ENCODE assay signal across 8 cellular contexts in genomic region chr22:37419916-37420655, GRCh38. TPM values are rescaled to one million over a fixed set of nuclear protein-coding genes. Genes with fewer than 3 reads are reported as not detected.
DNase-seq lines count a peak whose midpoint lies in the region; ATAC-seq lines count a peak whose summit lies in the region.

No MANE protein-coding gene starts in this region.

- H3K27me3 Mint-ChIP-seq in activated CD4-positive, alpha-beta T cell treated with anti-CD3 and anti-CD28 coated beads for 36 hours: peaks cover 45% of the 10 kb centered on the region
- H3K27me3 Mint-ChIP-seq in activated naive CD4-positive, alpha-beta T cell treated with anti-CD3 and anti-CD28 coated beads for 36 hours (ENCODE audit: low read depth): peaks cover 43% of the 10 kb centered on the region
- peaks cover 77% of the 10 kb centered on the region for H3K27me3 Mint-ChIP-seq in stimulated activated naive CD8-positive, alpha-beta T cell treated with anti-CD3 and anti-CD28 coated beads, Interleukin-15, amount 100 ng/mL, for 72 hours

- no peaks in the 10 kb centered on the region for H3K9me3 Mint-ChIP-seq in activated CD4-positive, alpha-beta T cell treated with anti-CD3 and anti-CD28 coated beads for 36 hours (ENCODE audit: low read depth)
- H3K9me3 Mint-ChIP-seq in activated naive CD4-positive, alpha-beta T cell treated with anti-CD3 and anti-CD28 coated beads for 36 hours: no peaks in the 10 kb centered on the region
- H3K9me3 Mint-ChIP-seq in stimulated activated naive CD8-positive, alpha-beta T cell treated with anti-CD3 and anti-CD28 coated beads, Interleukin-15, amount 100 ng/mL, for 72 hours: no peaks in the 10 kb centered on the region

- H3K36me3 Mint-ChIP-seq in activated CD4-positive, alpha-beta T cell treated with anti-CD3 and anti-CD28 coated beads for 36 hours (ENCODE audit: low read depth): no peaks in the 10 kb centered on the region
- H3K36me3 Mint-ChIP-seq in activated naive CD4-positive, alpha-beta T cell treated with anti-CD3 and anti-CD28 coated beads for 36 hours (ENCODE audit: low read depth): no peaks in the 10 kb centered on the region

- no peak overlapping the region for H3K27ac Mint-ChIP-seq in activated CD4-positive, alpha-beta T cell treated with anti-CD3 and anti-CD28 coated beads for 36 hours
- no peak overlapping the region for H3K27ac Mint-ChIP-seq in activated naive CD4-positive, alpha-beta T cell treated with anti-CD3 and anti-CD28 coated beads for 36 hours
- peak overlapping the region in 1 of 2 donors; percentile 23 for H3K27ac Mint-ChIP-seq in stimulated activated naive CD8-positive, alpha-beta T cell treated with anti-CD3 and anti-CD28 coated beads, Interleukin-15, amount 100 ng/mL, for 72 hours

- no peaks in the 10 kb centered on the region for H3K9me3 ChIP-seq in iPS-18c (ENCODE audit: control insufficient read depth, insufficient read depth, low read length)

- peak overlapping the region; percentile 51; the same call in 1 of the 2 replicates for H3K4me3 ChIP-seq in iPS-18c (ENCODE audit: insufficient read depth, low read depth, low read length)

- CTCF ChIA-PET in activated CD4-positive, alpha-beta T cell treated with anti-CD3 and anti-CD28 coated beads for 36 hours (lab: Charles Lee): no interaction called here
- CTCF ChIA-PET in activated naive CD4-positive, alpha-beta T cell treated with anti-CD3 and anti-CD28 coated beads for 36 hours (lab: Charles Lee): interaction anchor here (1.2 kb wide), 1 partner anchor 36 kb away, joined by 3 read pairs; no protein-coding TSS in a partner anchor

- peak overlapping the region; percentile 55 for H3K4me3 Mint-ChIP-seq in activated CD4-positive, alpha-beta T cell treated with anti-CD3 and anti-CD28 coated beads for 36 hours
- peak overlapping the region; percentile 60 for H3K4me3 Mint-ChIP-seq in activated naive CD4-positive, alpha-beta T cell treated with anti-CD3 and anti-CD28 coated beads for 36 hours
- peak overlapping the region; percentile 88 to 89 for H3K4me3 Mint-ChIP-seq in stimulated activated naive CD8-positive, alpha-beta T cell treated with anti-CD3 and anti-CD28 coated beads, Interleukin-15, amount 100 ng/mL, for 72 hours

- peaks cover 26% of the 10 kb centered on the region for H3K4me1 Mint-ChIP-seq in activated CD4-positive, alpha-beta T cell treated with anti-CD3 and anti-CD28 coated beads for 36 hours
- H3K4me1 Mint-ChIP-seq in activated naive CD4-positive, alpha-beta T cell treated with anti-CD3 and anti-CD28 coated beads for 36 hours (ENCODE audit: low read depth): peaks cover 27% of the 10 kb centered on the region
- peaks cover 42% of the 10 kb centered on the region for H3K4me1 Mint-ChIP-seq in stimulated activated naive CD8-positive, alpha-beta T cell treated with anti-CD3 and anti-CD28 coated beads, Interleukin-15, amount 100 ng/mL, for 72 hours

- POLR2A ChIA-PET in activated CD4-positive, alpha-beta T cell treated with anti-CD3 and anti-CD28 coated beads for 36 hours (lab: Charles Lee): no interaction called here

- peak; percentile 60 for ATAC-seq in activated CD4-positive, alpha-beta T cell treated with anti-CD3 and anti-CD28 coated beads for 36 hours
- peak; percentile 61 for ATAC-seq in stimulated activated naive CD8-positive, alpha-beta T cell treated with anti-CD3 and anti-CD28 coated beads, Interleukin-15, amount 100 ng/mL, for 72 hours
- no peak for ATAC-seq in HG03439 (IDR thresholded peaks at IDR 0.05; ENCODE audit: unreplicated experiment)

- intact Hi-C loops in activated CD4-positive, alpha-beta T cell treated with anti-CD3 and anti-CD28 coated beads for 36 hours (cut with DNase I, micrococcal nuclease): no loop called here
- intact Hi-C loops in activated naive CD4-positive, alpha-beta T cell treated with anti-CD3 and anti-CD28 coated beads for 36 hours (cut with micrococcal nuclease): no loop called here

- peak; percentile 57 for DNase-seq in activated CD4-positive, alpha-beta T cell treated with anti-CD3 and anti-CD28 coated beads for 36 hours
- no peak for DNase-seq in activated CD4-positive, alpha-beta T cell treated with anti-CD3 and anti-CD28 coated beads for 1 hour
- DNase-seq in activated naive CD4-positive, alpha-beta T cell treated with anti-CD3 and anti-CD28 coated beads for 36 hours: peak; percentile 54
- peak; percentile 41 to 45 for DNase-seq in stimulated activated naive CD8-positive, alpha-beta T cell treated with anti-CD3 and anti-CD28 coated beads, Interleukin-15, amount 100 ng/mL, for 72 hours
- DNase-seq in NK-92 (lab: John Stamatoyannopoulos, UW; ENCODE audit: unreplicated experiment): no peak
- DNase-seq in activated effector memory CD4-positive, alpha-beta T cell treated with Interleukin-2 at 50 U/mL for 16 hours: no peak

RNA-seq across cellular contexts. Expression of gene ELFN2, which starts 7.2 kb away (rescaled TPM):
- total RNA-seq in activated CD4-positive, alpha-beta T cell treated with anti-CD3 and anti-CD28 coated beads for 36 hours: under 1 TPM; 0.19 to 0.25 TPM
- under 1 TPM; 0.57 to 0.79 TPM for total RNA-seq in activated naive CD4-positive, alpha-beta T cell treated with anti-CD3 and anti-CD28 coated beads for 36 hours

Comparison
In these comparisons a context has a peak if more than half of its experiments do, and no peak if none do; other contexts are left out.
1. DNase-seq: peak in activated CD4-positive, alpha-beta T cell treated with anti-CD3 and anti-CD28 coated beads for 36 hours (single experiment), activated naive CD4-positive, alpha-beta T cell treated with anti-CD3 and anti-CD28 coated beads for 36 hours (single experiment) and stimulated activated naive CD8-positive, alpha-beta T cell treated with anti-CD3 and anti-CD28 coated beads, Interleukin-15, amount 100 ng/mL, for 72 hours (2 of 2); none in activated CD4-positive, alpha-beta T cell treated with anti-CD3 and anti-CD28 coated beads for 1 hour (single experiment), NK-92 (single experiment) and activated effector memory CD4-positive, alpha-beta T cell treated with Interleukin-2 at 50 U/mL for 16 hours (single experiment).
2. Peak in every context shown above with its lines, with median percentiles within 50 percentile points of each other: H3K4me3 Mint-ChIP-seq.